In genomic region chr11:108008656-108009496, GRCh38 we compare ENCODE assay signal across 1 cellular context.
TF ChIP-seq lines count a peak whose summit lies in the region.

CUL5 (plus strand) TSS chr11:108008898; CDS start chr11:108009349, 451 bp downstream.

TF ChIP-seq in K562, 482 proteins besides CTCF, POLR2A, EP300 and RAD21 (continued from another document and continues in another):
- peak; percentile 78 for TF ChIP-seq TAF9B (IDR thresholded peaks at IDR 0.05; ENCODE audit: partially characterized antibody)
- TF ChIP-seq ZNF217 (CRISPR knock-in tag; IDR thresholded peaks at IDR 0.05) = peak; percentile 16; the same call in 1 of the 2 replicates
- no peak for TF ChIP-seq ZBTB40 (IDR thresholded peaks at IDR 0.05)
- TF ChIP-seq ZBTB40 (CRISPR knock-in tag; IDR thresholded peaks at IDR 0.05) = peak; percentile 32; the same call in 1 of the 2 replicates
- no peak for TF ChIP-seq MYNN (IDR thresholded peaks at IDR 0.05)
- TF ChIP-seq MYNN (CRISPR knock-in tag; IDR thresholded peaks at IDR 0.05) = no peak
- no peak for TF ChIP-seq KAT2B (IDR thresholded peaks at IDR 0.05; ENCODE audit: low read depth, low read length)
- peak in 1 of 2 experiments; percentile 66; a peak in 1 of 4 replicates for TF ChIP-seq CSDE1 (IDR thresholded peaks at IDR 0.05)
- peak; percentile 47 for TF ChIP-seq ETV1 (tag; conservative IDR thresholded peaks at IDR 0.05; ENCODE audit: low read depth)
- TF ChIP-seq MEF2D (tag; conservative IDR thresholded peaks at IDR 0.05; ENCODE audit: low read depth) = 0 out of 2 replicates have a peak, but pooled peaks have one; percentile 35
- TF ChIP-seq ZNF609 (CRISPR knock-in tag; IDR thresholded peaks at IDR 0.05; ENCODE audit: borderline replicate concordance) = 0 out of 2 replicates have a peak, but pooled peaks have one; percentile 21
- no peak for TF ChIP-seq ZBTB5 (IDR thresholded peaks at IDR 0.05)
- peak; percentile 90 for TF ChIP-seq L3MBTL2 (IDR thresholded peaks at IDR 0.05)
- 0 out of 2 replicates have a peak, but pooled peaks have one; percentile 60 for TF ChIP-seq PHF21A (IDR thresholded peaks at IDR 0.05; ENCODE audit: borderline replicate concordance, low read depth)
- peak; percentile 81 for TF ChIP-seq CTCFL (IDR thresholded peaks at IDR 0.05; ENCODE audit: borderline replicate concordance, insufficient read depth, low read depth, low read length, poor library complexity, severe bottlenecking)
- no peak for TF ChIP-seq ZBTB8A (IDR thresholded peaks at IDR 0.05; ENCODE audit: partially characterized antibody)
- TF ChIP-seq MAZ (CRISPR knock-in tag; conservative IDR thresholded peaks at IDR 0.05 in 1 of 2, IDR thresholded peaks at IDR 0.05 in 1 of 2) = peak; percentile 89 to 91
- TF ChIP-seq ZNF384 (IDR thresholded peaks at IDR 0.05; ENCODE audit: low read depth, low read length) = peak; percentile 46; the same call in 1 of the 2 replicates
- TF ChIP-seq CBFA2T3 (IDR thresholded peaks at IDR 0.05) = peak; percentile 29; the same call in 1 of the 2 replicates
- peak; percentile 100 for TF ChIP-seq USF1 (CRISPR knock-in tag; IDR thresholded peaks at IDR 0.05)
- TF ChIP-seq ZNF165 (CRISPR knock-in tag; IDR thresholded peaks at IDR 0.05; ENCODE audit: borderline replicate concordance) = peak; percentile 64; the same call in 1 of the 2 replicates
- TF ChIP-seq ZNF282 (CRISPR knock-in tag; IDR thresholded peaks at IDR 0.05) = 0 out of 2 replicates have a peak, but pooled peaks have one; percentile 12
- TF ChIP-seq ARHGAP35 (IDR thresholded peaks at IDR 0.05; ENCODE audit: partially characterized antibody) = peak; percentile 78
- TF ChIP-seq FOXP1 (CRISPR knock-in tag; IDR thresholded peaks at IDR 0.05) = peak; percentile 95; the same call in 1 of the 2 replicates
- TF ChIP-seq TSC22D4 (tag; IDR thresholded peaks at IDR 0.05) = no peak
- peak; percentile 94 for TF ChIP-seq FOXK1 (CRISPR knock-in tag; IDR thresholded peaks at IDR 0.05; ENCODE audit: borderline replicate concordance)
- TF ChIP-seq IFI16 (CRISPR knock-in tag; IDR thresholded peaks at IDR 0.05) = no peak
- no peak; the same call in 1 of the 2 replicates for TF ChIP-seq TEAD4 (IDR thresholded peaks at IDR 0.05; ENCODE audit: low read length)
- TF ChIP-seq TEAD4 (CRISPR knock-in tag; IDR thresholded peaks at IDR 0.05; ENCODE audit: borderline replicate concordance) = peak; percentile 81; the same call in 1 of the 2 replicates
- TF ChIP-seq SAP30 (IDR thresholded peaks at IDR 0.05; ENCODE audit: borderline replicate concordance, insufficient read depth, low read depth, low read length, poor library complexity, severe bottlenecking) = peak; percentile 62
- peak; percentile 85 for TF ChIP-seq TAF7 (tag; IDR thresholded peaks at IDR 0.05)
- TF ChIP-seq FOSL1 (tag; conservative IDR thresholded peaks at IDR 0.05) = no peak; the same call in none of the 2 replicates
- TF ChIP-seq RCOR1 (IDR thresholded peaks at IDR 0.05; ENCODE audit: borderline replicate concordance in 1 of 2, low read depth in 2 of 2, low read length in 2 of 2) = peak in 1 of 2 experiments; percentile 60; a peak in 2 of 4 replicates
- peak; percentile 97 for TF ChIP-seq CHD2 (IDR thresholded peaks at IDR 0.05; ENCODE audit: low read depth, low read length)
- TF ChIP-seq TCF7 (IDR thresholded peaks at IDR 0.05; ENCODE audit: borderline replicate concordance) = no peak
- peak; percentile 37; the same call in 1 of the 2 replicates for TF ChIP-seq MXI1 (IDR thresholded peaks at IDR 0.05; ENCODE audit: low read depth, low read length)
- TF ChIP-seq KDM5B (IDR thresholded peaks at IDR 0.05; ENCODE audit: insufficient replicate concordance, low read depth, low read length) = peak; percentile 94
- TF ChIP-seq MLX (CRISPR knock-in tag; conservative IDR thresholded peaks at IDR 0.05) = peak in 1 of 2 experiments; percentile 72; a peak in 2 of 4 replicates
- peak; percentile 94; the same call in 1 of the 2 replicates for TF ChIP-seq KAT7 (CRISPR knock-in tag; IDR thresholded peaks at IDR 0.05; ENCODE audit: borderline replicate concordance)
- TF ChIP-seq PHTF2 (CRISPR knock-in tag; IDR thresholded peaks at IDR 0.05) = no peak
- peak; percentile 89 for TF ChIP-seq TFAP4 (CRISPR knock-in tag; IDR thresholded peaks at IDR 0.05; ENCODE audit: borderline replicate concordance)
